ENCODE assay signal across 28 cellular contexts in the genomic region with DNA sequence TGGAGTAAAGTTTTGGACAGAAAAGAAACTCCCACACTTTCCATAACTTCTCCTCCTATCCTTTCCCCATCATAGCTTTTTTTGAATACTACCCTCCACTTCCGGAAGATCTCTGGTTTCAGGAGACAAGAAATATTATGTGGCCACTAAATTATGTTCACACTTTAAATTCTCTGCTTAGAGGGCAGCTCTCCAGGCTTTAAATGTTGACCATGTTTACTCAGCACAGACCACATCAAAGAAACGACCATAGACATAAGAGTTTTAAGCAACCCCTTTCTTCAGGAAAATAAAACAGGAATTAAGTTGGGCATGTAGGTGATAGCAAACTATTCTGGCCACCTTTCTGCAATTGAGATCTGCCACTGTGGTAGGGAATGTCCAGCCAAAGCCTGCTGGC.
"Had no signal": no experiment of that assay in that cellular context is flagged by ENCODE, and none has a peak within 500 bp of the region (broad histone marks: within the 10 kb centered on the region; RNA-seq: fewer than 3 reads in every experiment).

No MANE protein-coding gene starts in this region.

- H3K27ac ChIP-seq: coronary artery, dorsolateral prefrontal cortex, epithelial cell of prostate, esophagus muscularis mucosa, esophagus squamous epithelium, foreskin keratinocyte, gastrocnemius medialis, gastroesophageal sphincter, heart left ventricle, heart right ventricle, hepatocyte had no signal

- H3K4me2 ChIP-seq: hepatocyte had no signal

- H3K9me3 ChIP-seq: esophagus muscularis mucosa, esophagus squamous epithelium, gastrocnemius medialis, gastroesophageal sphincter, heart right ventricle had no signal

- H3K79me2 ChIP-seq: hepatocyte had no signal

- FAIRE-seq: endometrium, endothelial cell of umbilical vein, frontal cortex had no signal

- DNase-seq: cortex of kidney; dermis blood vessel endothelial cell; dorsolateral prefrontal cortex; effector CD4-positive, alpha-beta T cell; effector CD8-positive, alpha-beta T cell; effector memory CD4-positive, alpha-beta T cell; effector memory CD8-positive, alpha-beta T cell; endodermal cell; erythroblast; esophagus squamous epithelium; foreskin fibroblast; foreskin melanocyte; gastrocnemius medialis; glutamatergic neuron; head of caudate nucleus; heart left ventricle; heart right ventricle; hippocampal formation had no signal

- H2AFZ ChIP-seq: hepatocyte had no signal

- H3K4me3 ChIP-seq: coronary artery, dorsolateral prefrontal cortex, esophagus muscularis mucosa, esophagus squamous epithelium, gastrocnemius medialis, gastroesophageal sphincter, heart left ventricle, heart right ventricle, hepatocyte had no signal

- H3K4me1 ChIP-seq: esophagus muscularis mucosa, gastrocnemius medialis, gastroesophageal sphincter, heart right ventricle had no signal

- ATAC-seq: effector memory CD8-positive, alpha-beta T cell; esophagus mucosa; foreskin keratinocyte; gastrocnemius medialis; gastroesophageal sphincter; heart left ventricle; heart right ventricle had no signal

- H3K36me3 ChIP-seq: esophagus muscularis mucosa, esophagus squamous epithelium, gastrocnemius medialis, gastroesophageal sphincter, heart left ventricle, heart right ventricle had no signal

- H3K27me3 ChIP-seq: dorsolateral prefrontal cortex, esophagus muscularis mucosa, esophagus squamous epithelium, foreskin keratinocyte, gastrocnemius medialis, gastroesophageal sphincter, heart left ventricle, heart right ventricle, hepatocyte had no signal
